In genomic region chr4:87375719-87376291, GRCh38 we compare ENCODE assay signal across 8 cellular contexts. TPM values are rescaled to one million over a fixed set of nuclear protein-coding genes. Genes with fewer than 3 reads are reported as not detected.
DNase-seq lines count a peak whose midpoint lies in the region; ATAC-seq and TF ChIP-seq lines count a peak whose summit lies in the region.

No MANE protein-coding gene starts in this region.

- POLR2A ChIA-PET in activated CD4-positive, alpha-beta memory T cell treated with anti-CD3 and anti-CD28 coated beads, Interleukin-2, amount 10 ng/mL, durations not matched to agents 7 days and 5 days (lab: Charles Lee), result interaction anchor here (1.3 to 1.9 kb wide), 2 partner anchors 13 to 15 kb away, joined by 3 to 7 read pairs; partner anchors contain the start of gene HSD17B11

- no peak for DNase-seq in activated T-cell treated with anti-CD3 and anti-CD28 coated beads, Interleukin-2, amount 50 U/mL, for 72 hours
- no peak for DNase-seq in activated T-cell treated with anti-CD3 and anti-CD28 coated beads, Interleukin-2, amount 50 U/mL, for 48 hours
- peak; percentile 56 for DNase-seq in foreskin melanocyte
- DNase-seq in activated CD4-positive, alpha-beta memory T cell treated with anti-CD3 and anti-CD28 coated beads, Interleukin-2, amount 10 ng/mL, durations not matched to agents 7 days and 5 days, result no peak

- H3K36me3 Mint-ChIP-seq in activated T-cell treated with anti-CD3 and anti-CD28 coated beads, Interleukin-2, amount 50 U/mL, for 72 hours (ENCODE audit: insufficient read depth in 2 of 2), result peaks cover 0 to 7% of the 10 kb centered on the region in 2 donors
- H3K36me3 Mint-ChIP-seq in activated CD4-positive, alpha-beta memory T cell treated with anti-CD3 and anti-CD28 coated beads, Interleukin-2, amount 10 ng/mL, durations not matched to agents 7 days and 5 days (ENCODE audit: low read depth), result peaks cover 21% of the 10 kb centered on the region

- H3K9ac ChIP-seq in SU-DHL-6 (ENCODE audit: low read length) (no peak overlapping the region), parathyroid adenoma (no peak overlapping the region)

- peak; percentile 30 to 31 for ATAC-seq in activated T-cell treated with anti-CD3 and anti-CD28 coated beads, Interleukin-2, amount 50 U/mL, for 72 hours (replicated peaks in 1 of 2)
- ATAC-seq in HG03354 (IDR thresholded peaks at IDR 0.05; ENCODE audit: poor library complexity, severe bottlenecking, unreplicated experiment), result peak; percentile 73
- ATAC-seq in HG02759 (IDR thresholded peaks at IDR 0.05; ENCODE audit: unreplicated experiment), result no peak

- H3F3A ChIP-seq in SU-DHL-6 (ENCODE audit: insufficient read depth), result no peaks in the 10 kb centered on the region

- no peaks in the 10 kb centered on the region for H3K9me3 Mint-ChIP-seq in activated T-cell treated with anti-CD3 and anti-CD28 coated beads, Interleukin-2, amount 50 U/mL, for 72 hours
- no peaks in the 10 kb centered on the region for H3K9me3 Mint-ChIP-seq in activated CD4-positive, alpha-beta memory T cell treated with anti-CD3 and anti-CD28 coated beads, Interleukin-2, amount 10 ng/mL, durations not matched to agents 7 days and 5 days

- no peak overlapping the region for H3K4me3 Mint-ChIP-seq in activated T-cell treated with anti-CD3 and anti-CD28 coated beads, Interleukin-2, amount 50 U/mL, for 72 hours
- H3K4me3 Mint-ChIP-seq in activated CD4-positive, alpha-beta memory T cell treated with anti-CD3 and anti-CD28 coated beads, Interleukin-2, amount 10 ng/mL, durations not matched to agents 7 days and 5 days, result no peak overlapping the region

- H3K79me2 ChIP-seq in SU-DHL-6 (ENCODE audit: insufficient read depth, low read length), result no peaks in the 10 kb centered on the region
- H3K79me2 ChIP-seq in parathyroid adenoma, result no peaks in the 10 kb centered on the region

- H3K9me3 ChIP-seq in SU-DHL-6 (ENCODE audit: insufficient read depth, low read length), result no peaks in the 10 kb centered on the region
- H3K9me3 ChIP-seq in parathyroid adenoma (ENCODE audit: control insufficient read depth, low read length), result no peaks in the 10 kb centered on the region

- H3K4me2 ChIP-seq in SU-DHL-6 (ENCODE audit: low read depth, low read length, poor library complexity, severe bottlenecking) (no peak overlapping the region), parathyroid adenoma (ENCODE audit: low read length) (no peak overlapping the region)

- H3K27ac ChIP-seq in SU-DHL-6 (ENCODE audit: low read depth, low read length), result no peak overlapping the region
- H3K27ac ChIP-seq in parathyroid adenoma, result no peak overlapping the region

- H3K27ac Mint-ChIP-seq in activated T-cell treated with anti-CD3 and anti-CD28 coated beads, Interleukin-2, amount 50 U/mL, for 72 hours, result no peak overlapping the region
- no peak overlapping the region for H3K27ac Mint-ChIP-seq in activated CD4-positive, alpha-beta memory T cell treated with anti-CD3 and anti-CD28 coated beads, Interleukin-2, amount 10 ng/mL, durations not matched to agents 7 days and 5 days

- peaks cover 4% of the 10 kb centered on the region for H3K4me1 Mint-ChIP-seq in activated T-cell treated with anti-CD3 and anti-CD28 coated beads, Interleukin-2, amount 50 U/mL, for 72 hours (ENCODE audit: low read depth)
- no peaks in the 10 kb centered on the region for H3K4me1 Mint-ChIP-seq in activated CD4-positive, alpha-beta memory T cell treated with anti-CD3 and anti-CD28 coated beads, Interleukin-2, amount 10 ng/mL, durations not matched to agents 7 days and 5 days

- H3K27me3 ChIP-seq in SU-DHL-6 (ENCODE audit: low read length) (no peaks in the 10 kb centered on the region), parathyroid adenoma (ENCODE audit: control insufficient read depth, insufficient read depth, low read length) (no peaks in the 10 kb centered on the region)

- H3K9me2 ChIP-seq in SU-DHL-6 (replicated peaks; ENCODE audit: insufficient read depth, low read length), result no peaks in the 10 kb centered on the region

- CTCF ChIA-PET in activated CD4-positive, alpha-beta memory T cell treated with anti-CD3 and anti-CD28 coated beads, Interleukin-2, amount 10 ng/mL, durations not matched to agents 7 days and 5 days (lab: Charles Lee), result interaction anchor here (0.6 to 8.3 kb wide), 19 partner anchors 9 to 448 kb away, joined by 3 to 83 read pairs (median 4); partner anchors contain the start of gene HSD17B11

- H3K4me1 ChIP-seq in parathyroid adenoma, result no peaks in the 10 kb centered on the region

- no peaks in the 10 kb centered on the region for H3K36me3 ChIP-seq in SU-DHL-6 (ENCODE audit: low read length)
- H3K36me3 ChIP-seq in parathyroid adenoma (ENCODE audit: control insufficient read depth, insufficient read depth, low read length), result no peaks in the 10 kb centered on the region

- H4K20me1 ChIP-seq in SU-DHL-6 (ENCODE audit: low read depth, low read length), result no peaks in the 10 kb centered on the region

- TF ChIP-seq CTCF in SU-DHL-6 (IDR thresholded peaks at IDR 0.05; ENCODE audit: insufficient read depth, low read length, poor library complexity, severe bottlenecking), result peak; percentile 9
- TF ChIP-seq CTCF in parathyroid adenoma (IDR thresholded peaks at IDR 0.05), result peak; percentile 59

- H3K4me3 ChIP-seq in SU-DHL-6 (ENCODE audit: insufficient read depth, low read length, poor library complexity, severe bottlenecking) (no peak overlapping the region), parathyroid adenoma (ENCODE audit: low read depth, low read length) (no peak overlapping the region)

- H2AFZ ChIP-seq in SU-DHL-6 (ENCODE audit: low read depth, low read length, severe bottlenecking) (no peak overlapping the region), parathyroid adenoma (no peak overlapping the region)

- H3K27me3 Mint-ChIP-seq in activated T-cell treated with anti-CD3 and anti-CD28 coated beads, Interleukin-2, amount 50 U/mL, for 72 hours (ENCODE audit: low read depth), result no peaks in the 10 kb centered on the region
- H3K27me3 Mint-ChIP-seq in activated CD4-positive, alpha-beta memory T cell treated with anti-CD3 and anti-CD28 coated beads, Interleukin-2, amount 10 ng/mL, durations not matched to agents 7 days and 5 days, result no peaks in the 10 kb centered on the region

RNA-seq across cellular contexts. Expression of gene HSD17B11, which starts 15.2 kb away (rescaled TPM):
- 10 to 100 TPM; 19.7 to 22.3 TPM for total RNA-seq in activated T-cell treated with anti-CD3 and anti-CD28 coated beads, Interleukin-2, amount 50 U/mL, for 72 hours
- total RNA-seq in activated CD4-positive, alpha-beta memory T cell treated with anti-CD3 and anti-CD28 coated beads, Interleukin-2, amount 10 ng/mL, durations not matched to agents 7 days and 5 days, result 10 to 100 TPM; 39.5 to 44.3 TPM

RNA-seq across cellular contexts. Expression of gene NUDT9, which starts 46.6 kb away (rescaled TPM):
- total RNA-seq in activated T-cell treated with anti-CD3 and anti-CD28 coated beads, Interleukin-2, amount 50 U/mL, for 72 hours, result 10 to 100 TPM; 10.2 to 12.6 TPM
- 1 to 10 TPM; 7.4 to 8.4 TPM for total RNA-seq in activated CD4-positive, alpha-beta memory T cell treated with anti-CD3 and anti-CD28 coated beads, Interleukin-2, amount 10 ng/mL, durations not matched to agents 7 days and 5 days

RNA-seq across cellular contexts. Expression of gene HSD17B13, which starts 53.1 kb away (rescaled TPM):
- under 1 TPM; 0.14 TPM for total RNA-seq in activated T-cell treated with anti-CD3 and anti-CD28 coated beads, Interleukin-2, amount 50 U/mL, for 72 hours
- total RNA-seq in activated CD4-positive, alpha-beta memory T cell treated with anti-CD3 and anti-CD28 coated beads, Interleukin-2, amount 10 ng/mL, durations not matched to agents 7 days and 5 days, result under 1 TPM; 0.10 to 0.30 TPM
